Comparison of ENCODE assay signal across 11 cellular contexts in the genomic region with DNA sequence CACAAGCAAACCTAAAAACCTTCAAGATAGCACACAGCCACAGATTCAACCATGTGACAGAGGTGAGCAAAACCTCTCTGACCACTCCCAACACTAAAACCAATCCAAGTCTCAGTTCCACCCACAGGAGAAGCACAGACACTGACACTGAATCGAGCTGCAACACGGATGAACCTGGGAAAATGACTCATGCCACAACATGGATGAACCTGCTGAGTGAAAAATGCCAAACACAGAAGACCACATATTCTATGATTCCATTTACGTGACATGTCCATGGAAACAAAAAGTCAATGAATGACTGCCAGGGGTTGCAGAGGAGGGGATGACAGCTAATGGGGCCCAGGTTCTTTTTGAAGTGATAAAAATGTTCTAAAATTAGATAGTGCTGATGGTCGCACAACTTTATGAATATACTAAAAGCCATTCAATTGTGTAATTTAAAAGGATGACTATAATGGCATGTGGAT. TPM values are rescaled to one million over a fixed set of nuclear protein-coding genes. Genes with fewer than 3 reads are reported as not detected.
DNase-seq lines count a peak whose midpoint lies in the region; ATAC-seq and TF ChIP-seq lines count a peak whose summit lies in the region.
"Had no signal": no experiment of that assay in that cellular context is flagged by ENCODE, and none has a peak within 500 bp of the region (broad histone marks: within the 10 kb centered on the region; RNA-seq: fewer than 3 reads in every experiment).

No MANE protein-coding gene starts in this region.

- DNase-seq in Right ventricle myocardium superior, result no peak
- DNase-seq in right atrium auricular region (ENCODE audit: low spot score), result no peak
- peak; percentile 26 for DNase-seq in activated naive CD8-positive, alpha-beta T cell treated with anti-CD3 and anti-CD28 coated beads for 36 hours
- DNase-seq in HEK293T (ENCODE audit: extremely low spot score), result no peak
- DNase-seq in Calu3, result no peak
- no peak for DNase-seq in DMS79 (lab: John Stamatoyannopoulos, UW)
- DNase-seq: activated gamma-delta T cell treated with Interleukin-2 at 50 U/mL for 16 hours, C1 segment of cervical spinal cord, SK-N-SH had no signal

- H3K4me3 ChIP-seq in right atrium auricular region, result no peak overlapping the region

- BruUV-seq in Calu3 (replicated peaks; lab: Mats Ljungman, UMichigan), result no TSS peak

- CTCF ChIA-PET in HEK293T (lab: Yijun Ruan, JAX) (no interaction called here), Calu3 (lab: Charles Lee) (no interaction called here)

- H3K4me1 Mint-ChIP-seq in activated naive CD8-positive, alpha-beta T cell treated with anti-CD3 and anti-CD28 coated beads for 36 hours, result peaks cover 10% of the 10 kb centered on the region
- peaks cover 30% of the 10 kb centered on the region for H3K4me1 Mint-ChIP-seq in stimulated activated naive CD8-positive, alpha-beta T cell treated with anti-CD3 and anti-CD28 coated beads, Interleukin-15, Interleukin-2, amounts not matched to agents 100 ng/mL and 50 ng/mL, for 24 hours (ENCODE audit: low read depth)
- peaks cover 30% of the 10 kb centered on the region for H3K4me1 Mint-ChIP-seq in Calu3 (ENCODE audit: low read depth, unreplicated experiment)

- POLR2A ChIA-PET in HEK293T (lab: Yijun Ruan, JAX), result no interaction called here

- no peaks in the 10 kb centered on the region for H3K36me3 Mint-ChIP-seq in activated naive CD8-positive, alpha-beta T cell treated with anti-CD3 and anti-CD28 coated beads for 36 hours
- H3K36me3 Mint-ChIP-seq in stimulated activated naive CD8-positive, alpha-beta T cell treated with anti-CD3 and anti-CD28 coated beads, Interleukin-15, Interleukin-2, amounts not matched to agents 100 ng/mL and 50 ng/mL, for 24 hours (ENCODE audit: low read depth), result no peaks in the 10 kb centered on the region
- H3K36me3 Mint-ChIP-seq in Calu3 (ENCODE audit: insufficient read depth, unreplicated experiment), result no peaks in the 10 kb centered on the region

- intact Hi-C loops in Right ventricle myocardium superior (cut with DNase I) (no loop called here), Calu3 (cut with micrococcal nuclease; ENCODE audit: unreplicated experiment) (no loop called here)

- no peak for TF ChIP-seq CTCF in right atrium auricular region (IDR thresholded peaks at IDR 0.05)
- TF ChIP-seq CTCF in Calu3 (IDR thresholded peaks at IDR 0.05; ENCODE audit: unreplicated experiment), result no peak

- peaks cover 8% of the 10 kb centered on the region for H3K27me3 Mint-ChIP-seq in activated naive CD8-positive, alpha-beta T cell treated with anti-CD3 and anti-CD28 coated beads for 36 hours
- H3K27me3 Mint-ChIP-seq in stimulated activated naive CD8-positive, alpha-beta T cell treated with anti-CD3 and anti-CD28 coated beads, Interleukin-15, Interleukin-2, amounts not matched to agents 100 ng/mL and 50 ng/mL, for 24 hours, result peaks cover 17% of the 10 kb centered on the region
- no peaks in the 10 kb centered on the region for H3K27me3 Mint-ChIP-seq in Calu3 (ENCODE audit: unreplicated experiment)

- H3K27ac ChIP-seq in right atrium auricular region, result peak overlapping the region in 1 of 2 donors; percentile 43

- no peak overlapping the region for H3K27ac Mint-ChIP-seq in activated naive CD8-positive, alpha-beta T cell treated with anti-CD3 and anti-CD28 coated beads for 36 hours
- H3K27ac Mint-ChIP-seq in stimulated activated naive CD8-positive, alpha-beta T cell treated with anti-CD3 and anti-CD28 coated beads, Interleukin-15, Interleukin-2, amounts not matched to agents 100 ng/mL and 50 ng/mL, for 24 hours, result peak overlapping the region; percentile 53
- H3K27ac Mint-ChIP-seq in Calu3 (ENCODE audit: unreplicated experiment), result no peak overlapping the region

- H3K9me3 Mint-ChIP-seq in activated naive CD8-positive, alpha-beta T cell treated with anti-CD3 and anti-CD28 coated beads for 36 hours, result no peaks in the 10 kb centered on the region
- H3K9me3 Mint-ChIP-seq in stimulated activated naive CD8-positive, alpha-beta T cell treated with anti-CD3 and anti-CD28 coated beads, Interleukin-15, Interleukin-2, amounts not matched to agents 100 ng/mL and 50 ng/mL, for 24 hours, result no peaks in the 10 kb centered on the region
- no peaks in the 10 kb centered on the region for H3K9me3 Mint-ChIP-seq in Calu3 (ENCODE audit: low read depth, unreplicated experiment)

- ATAC-seq in Right ventricle myocardium superior (ENCODE audit: poor library complexity), result peak; percentile 23
- ATAC-seq in HG02678 (IDR thresholded peaks at IDR 0.05; ENCODE audit: unreplicated experiment), result peak; percentile 88

- H3K9me3 ChIP-seq in right atrium auricular region, result no peaks in the 10 kb centered on the region
- H3K9me3 ChIP-seq: SK-N-SH had no signal

- H3K36me3 ChIP-seq in right atrium auricular region, result no peaks in the 10 kb centered on the region

- H3K27me3 ChIP-seq in right atrium auricular region, result no peaks in the 10 kb centered on the region

- H3K4me3 Mint-ChIP-seq in activated naive CD8-positive, alpha-beta T cell treated with anti-CD3 and anti-CD28 coated beads for 36 hours, result no peak overlapping the region
- peak overlapping the region; percentile 50 for H3K4me3 Mint-ChIP-seq in stimulated activated naive CD8-positive, alpha-beta T cell treated with anti-CD3 and anti-CD28 coated beads, Interleukin-15, Interleukin-2, amounts not matched to agents 100 ng/mL and 50 ng/mL, for 24 hours
- H3K4me3 Mint-ChIP-seq in Calu3 (ENCODE audit: low read depth, unreplicated experiment), result no peak overlapping the region

- H3K4me1 ChIP-seq in right atrium auricular region, result peaks cover 0 to 87% of the 10 kb centered on the region in 2 donors

TF ChIP-seq in HEK293T, 16 proteins besides CTCF, POLR2A, EP300 and RAD21:
- no peak for TF ChIP-seq FOXK2 (IDR thresholded peaks at IDR 0.05)
- no peak for TF ChIP-seq NFRKB (IDR thresholded peaks at IDR 0.05)
- TF ChIP-seq SUZ12 (IDR thresholded peaks at IDR 0.05), result no peak
- no peak for TF ChIP-seq TARDBP (IDR thresholded peaks at IDR 0.05)
- no peak for TF ChIP-seq SP1 (IDR thresholded peaks at IDR 0.05)
- no peak for TF ChIP-seq L3MBTL2 (conservative IDR thresholded peaks at IDR 0.05)
- TF ChIP-seq FOXM1 (IDR thresholded peaks at IDR 0.05; ENCODE audit: borderline replicate concordance), result no peak
- TF ChIP-seq LEF1 (IDR thresholded peaks at IDR 0.05; ENCODE audit: borderline replicate concordance), result no peak
- no peak for TF ChIP-seq HDGF (IDR thresholded peaks at IDR 0.05; ENCODE audit: borderline replicate concordance)
- TF ChIP-seq ARNT (IDR thresholded peaks at IDR 0.05), result no peak
- TF ChIP-seq, protein P1, sequence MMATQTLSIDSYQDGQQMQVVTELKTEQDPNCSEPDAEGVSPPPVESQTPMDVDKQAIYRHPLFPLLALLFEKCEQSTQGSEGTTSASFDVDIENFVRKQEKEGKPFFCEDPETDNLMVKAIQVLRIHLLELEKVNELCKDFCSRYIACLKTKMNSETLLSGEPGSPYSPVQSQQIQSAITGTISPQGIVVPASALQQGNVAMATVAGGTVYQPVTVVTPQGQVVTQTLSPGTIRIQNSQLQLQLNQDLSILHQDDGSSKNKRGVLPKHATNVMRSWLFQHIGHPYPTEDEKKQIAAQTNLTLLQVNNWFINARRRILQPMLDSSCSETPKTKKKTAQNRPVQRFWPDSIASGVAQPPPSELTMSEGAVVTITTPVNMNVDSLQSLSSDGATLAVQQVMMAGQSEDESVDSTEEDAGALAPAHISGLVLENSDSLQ (IDR thresholded peaks at IDR 0.05), result no peak
- no peak for TF ChIP-seq CTBP1 (IDR thresholded peaks at IDR 0.05; ENCODE audit: borderline replicate concordance)
- no peak for TF ChIP-seq ELF4 (IDR thresholded peaks at IDR 0.05)
- TF ChIP-seq BHLHE40 (IDR thresholded peaks at IDR 0.05; ENCODE audit: borderline replicate concordance), result no peak
- no peak for TF ChIP-seq FOXA1 (IDR thresholded peaks at IDR 0.05)
- TF ChIP-seq ZNF384 (IDR thresholded peaks at IDR 0.05), result no peak

RNA-seq across cellular contexts. Expression of gene CYTH3, which starts 22.0 kb away (rescaled TPM):
- 25.6 TPM for total RNA-seq in Right ventricle myocardium superior
- 10 to 100 TPM; 27.2 to 34.0 TPM for total RNA-seq in right atrium auricular region
- 1 to 10 TPM; 1.7 to 2.0 TPM for total RNA-seq in activated naive CD8-positive, alpha-beta T cell treated with anti-CD3 and anti-CD28 coated beads for 36 hours
- total RNA-seq in Calu3 (2022), result 47.2 and 73.4 TPM in 2 replicates
